ENCODE assay signal across 16 cellular contexts in the genomic region with DNA sequence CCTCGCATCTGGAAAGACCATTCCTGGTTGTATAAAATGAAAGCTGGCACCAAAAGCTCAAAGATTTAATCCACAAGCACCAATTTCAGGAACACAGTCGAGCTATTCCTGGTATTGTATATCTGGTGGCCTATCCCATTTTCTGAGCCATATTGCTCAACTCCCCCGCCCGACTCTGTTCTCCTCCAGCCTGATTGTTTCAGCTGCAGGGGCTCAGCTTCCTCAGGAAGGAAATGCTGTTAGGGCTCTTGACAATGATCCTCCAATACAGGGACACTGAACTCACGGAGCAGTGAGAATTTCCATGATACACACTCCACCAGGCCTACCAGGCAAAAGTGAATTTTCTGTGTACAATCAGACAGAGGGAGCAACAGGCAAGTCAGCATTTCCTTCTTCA. TPM values are rescaled to one million over a fixed set of nuclear protein-coding genes. Genes with fewer than 3 reads are reported as not detected.
DNase-seq lines count a peak whose midpoint lies in the region; ATAC-seq and TF ChIP-seq lines count a peak whose summit lies in the region.
"Had no signal": no experiment of that assay in that cellular context is flagged by ENCODE, and none has a peak within 500 bp of the region (broad histone marks: within the 10 kb centered on the region; RNA-seq: fewer than 3 reads in every experiment).

No MANE protein-coding gene starts in this region.

- H3K4me1 ChIP-seq in gastroesophageal sphincter: peaks cover 0 to 34% (median 0%) of the 10 kb centered on the region in 3 donors
- H3K4me1 ChIP-seq: vagina had no signal

- peak; percentile 29 to 43 for DNase-seq in AML-193 (lab: John Stamatoyannopoulos, UW)
- DNase-seq in GM19240 (ENCODE audit: insufficient read length, low spot score): no peak
- no peak for DNase-seq in stimulated activated CD4-positive, alpha-beta T cell treated with anti-CD3 and anti-CD28 coated beads, Interleukin-2, amount 100 ng/mL, for 48 hours
- no peak for DNase-seq in NCI-H446 (lab: John Stamatoyannopoulos, UW)
- DNase-seq: activated CD4-positive, CD25-positive, alpha-beta regulatory T cell treated with anti-CD3 and anti-CD28 coated beads, Interleukin-2, amount 50 U/mL, for 72 hours; NCI-H1092 treated with DMSO at 0.1 percent for 48 hours; nephron progenitor cell; sigmoid colon had no signal

- no peaks in the 10 kb centered on the region for H3K36me3 Mint-ChIP-seq in nephron (ENCODE audit: low read depth)
- H3K36me3 Mint-ChIP-seq: stimulated activated memory B cell treated with anti-CD40 and anti-IgM and Interleukin-4, amounts not matched to agents 10 μg/mL and 1 μg/mL and 100 μg/mL, for 72 hours had no signal

- 70 to 100% methylated on average over 1 to 4 of the region's 5 CpGs for WGBS in gastroesophageal sphincter (ENCODE audit: low coverage in 1 of 2), 2 donors

- TF ChIP-seq EP300 in gastroesophageal sphincter (IDR thresholded peaks at IDR 0.05): no peak

- H3K27ac Mint-ChIP-seq in nephron: peak overlapping the region in 2 of 3 experiments; percentile 17 to 47
- H3K27ac Mint-ChIP-seq: stimulated activated memory B cell treated with anti-CD40 and anti-IgM and Interleukin-4, amounts not matched to agents 10 μg/mL and 1 μg/mL and 100 μg/mL, for 72 hours had no signal

- H3K9me3 Mint-ChIP-seq in nephron: no peaks in the 10 kb centered on the region
- H3K9me3 Mint-ChIP-seq: nephron progenitor cell; stimulated activated memory B cell treated with anti-CD40 and anti-IgM and Interleukin-4, amounts not matched to agents 10 μg/mL and 1 μg/mL and 100 μg/mL, for 72 hours had no signal

- H3K4me3 ChIP-seq in gastroesophageal sphincter: no peak overlapping the region
- H3K4me3 ChIP-seq: hepatocyte, sigmoid colon, vagina had no signal

- H3K4me3 Mint-ChIP-seq in nephron: no peak overlapping the region
- H3K4me3 Mint-ChIP-seq: nephron progenitor cell; stimulated activated memory B cell treated with anti-CD40 and anti-IgM and Interleukin-4, amounts not matched to agents 10 μg/mL and 1 μg/mL and 100 μg/mL, for 72 hours had no signal

- peak overlapping the region in 3 of 4 donors; percentile 46 to 52 (median 50) for H3K27ac ChIP-seq in gastroesophageal sphincter
- H3K27ac ChIP-seq: hepatocyte, vagina had no signal

- no peak for TF ChIP-seq CTCF in gastroesophageal sphincter (IDR thresholded peaks at IDR 0.05)
- TF ChIP-seq CTCF in nephron (IDR thresholded peaks at IDR 0.05; ENCODE audit: unreplicated experiment in 3 of 3): no peak

- no peaks in the 10 kb centered on the region for H3K9me3 ChIP-seq in gastroesophageal sphincter
- H3K9me3 ChIP-seq: sigmoid colon, vagina had no signal

- TF ChIP-seq POLR2A in gastroesophageal sphincter (IDR thresholded peaks at IDR 0.05) (no peak), GM18505 (IDR thresholded peaks at IDR 0.05; ENCODE audit: borderline replicate concordance, extremely low read depth, insufficient read depth, insufficient read length) (no peak)

- no peaks in the 10 kb centered on the region for H3K27me3 ChIP-seq in gastroesophageal sphincter
- H3K27me3 ChIP-seq: hepatocyte, vagina had no signal

- peaks cover 33% of the 10 kb centered on the region for H3K4me1 Mint-ChIP-seq in nephron

- peak; percentile 79 for ATAC-seq in gastroesophageal sphincter
- ATAC-seq in GM18505 (IDR thresholded peaks at IDR 0.05; ENCODE audit: unreplicated experiment): no peak
- ATAC-seq: stimulated activated memory B cell treated with anti-CD40 and anti-IgM and Interleukin-4, amounts not matched to agents 10 μg/mL and 1 μg/mL and 100 μg/mL, for 72 hours had no signal

- no peaks in the 10 kb centered on the region for H3K27me3 Mint-ChIP-seq in nephron (ENCODE audit: low read depth)
- H3K27me3 Mint-ChIP-seq: stimulated activated memory B cell treated with anti-CD40 and anti-IgM and Interleukin-4, amounts not matched to agents 10 μg/mL and 1 μg/mL and 100 μg/mL, for 72 hours had no signal

- peaks cover 0 to 6% of the 10 kb centered on the region in 2 donors for H3K36me3 ChIP-seq in gastroesophageal sphincter
- H3K36me3 ChIP-seq: sigmoid colon, vagina had no signal

TF ChIP-seq in PFSK-1, 5 proteins besides CTCF, POLR2A, EP300 and RAD21:
- TF ChIP-seq, protein P1, sequence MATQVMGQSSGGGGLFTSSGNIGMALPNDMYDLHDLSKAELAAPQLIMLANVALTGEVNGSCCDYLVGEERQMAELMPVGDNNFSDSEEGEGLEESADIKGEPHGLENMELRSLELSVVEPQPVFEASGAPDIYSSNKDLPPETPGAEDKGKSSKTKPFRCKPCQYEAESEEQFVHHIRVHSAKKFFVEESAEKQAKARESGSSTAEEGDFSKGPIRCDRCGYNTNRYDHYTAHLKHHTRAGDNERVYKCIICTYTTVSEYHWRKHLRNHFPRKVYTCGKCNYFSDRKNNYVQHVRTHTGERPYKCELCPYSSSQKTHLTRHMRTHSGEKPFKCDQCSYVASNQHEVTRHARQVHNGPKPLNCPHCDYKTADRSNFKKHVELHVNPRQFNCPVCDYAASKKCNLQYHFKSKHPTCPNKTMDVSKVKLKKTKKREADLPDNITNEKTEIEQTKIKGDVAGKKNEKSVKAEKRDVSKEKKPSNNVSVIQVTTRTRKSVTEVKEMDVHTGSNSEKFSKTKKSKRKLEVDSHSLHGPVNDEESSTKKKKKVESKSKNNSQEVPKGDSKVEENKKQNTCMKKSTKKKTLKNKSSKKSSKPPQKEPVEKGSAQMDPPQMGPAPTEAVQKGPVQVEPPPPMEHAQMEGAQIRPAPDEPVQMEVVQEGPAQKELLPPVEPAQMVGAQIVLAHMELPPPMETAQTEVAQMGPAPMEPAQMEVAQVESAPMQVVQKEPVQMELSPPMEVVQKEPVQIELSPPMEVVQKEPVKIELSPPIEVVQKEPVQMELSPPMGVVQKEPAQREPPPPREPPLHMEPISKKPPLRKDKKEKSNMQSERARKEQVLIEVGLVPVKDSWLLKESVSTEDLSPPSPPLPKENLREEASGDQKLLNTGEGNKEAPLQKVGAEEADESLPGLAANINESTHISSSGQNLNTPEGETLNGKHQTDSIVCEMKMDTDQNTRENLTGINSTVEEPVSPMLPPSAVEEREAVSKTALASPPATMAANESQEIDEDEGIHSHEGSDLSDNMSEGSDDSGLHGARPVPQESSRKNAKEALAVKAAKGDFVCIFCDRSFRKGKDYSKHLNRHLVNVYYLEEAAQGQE (IDR thresholded peaks at IDR 0.05; ENCODE audit: insufficient read depth in 1 of 2, low read depth in 2 of 2, low read length in 2 of 2): no peak
- TF ChIP-seq SIN3A (IDR thresholded peaks at IDR 0.05; ENCODE audit: borderline replicate concordance, insufficient read depth, low read length): 0 out of 2 replicates have a peak, but pooled peaks have one; percentile 42

RNA-seq across cellular contexts. Expression of gene TDRD10, which starts 16.9 kb away (rescaled TPM):
- not detected for polyA plus RNA-seq in PFSK-1 (2012; ENCODE audit: insufficient read length, low read depth)
- total RNA-seq in gastroesophageal sphincter: 1 to 10 TPM; 1.4 to 3.3 (median 2.8) TPM
- total RNA-seq: epithelial cell of proximal tubule had no signal
- polyA plus RNA-seq: hepatocyte had no signal

RNA-seq across cellular contexts. Expression of gene SHE, which starts 17.1 kb away (rescaled TPM):
- polyA plus RNA-seq in PFSK-1 (2012; ENCODE audit: insufficient read length, low read depth): 0.04 TPM
- total RNA-seq in gastroesophageal sphincter: 10 to 100 TPM in 3 of 4 donors, 1 to 10 TPM in 1; 7.2 to 13.9 (median 11.7) TPM
- polyA plus RNA-seq: hepatocyte had no signal

Comparison
In these comparisons a context has a peak if more than half of its experiments do, and no peak if none do; other contexts are left out.
1. DNase-seq: peak in AML-193 (2 of 2); none in GM19240 (single experiment), stimulated activated CD4-positive, alpha-beta T cell treated with anti-CD3 and anti-CD28 coated beads, Interleukin-2, amount 100 ng/mL, for 48 hours (0 of 2) and NCI-H446 (0 of 2).